Comparison of ENCODE assay signal across 7 cellular contexts in the genomic region with DNA sequence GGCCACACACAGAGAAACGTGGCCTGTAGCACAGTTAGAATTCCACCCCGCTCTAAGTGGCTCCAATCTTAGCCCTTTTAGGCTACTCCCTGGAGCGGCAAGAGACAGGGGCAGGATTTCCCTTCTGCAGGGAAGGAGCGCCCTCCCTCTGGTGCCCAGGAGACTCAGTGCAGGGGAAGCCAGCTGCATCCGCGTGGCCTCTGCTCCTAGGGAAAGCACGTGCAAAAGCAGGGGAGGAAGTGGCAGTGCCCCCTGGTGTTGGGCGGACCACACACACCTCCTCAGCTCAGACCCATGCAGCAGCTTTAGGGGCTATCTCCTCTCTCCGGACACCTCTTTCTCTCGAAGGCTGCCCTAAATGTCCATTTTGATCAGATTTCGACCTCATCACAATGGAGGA. TPM values are rescaled to one million over a fixed set of nuclear protein-coding genes. Genes with fewer than 3 reads are reported as not detected.
A peak's percentile ranks its signal among the peaks of the same experiment; 100 is the strongest.
DNase-seq lines count a peak whose midpoint lies in the region; ATAC-seq and TF ChIP-seq lines count a peak whose summit lies in the region.

No MANE protein-coding gene starts in this region.

- peaks cover under 1% of the 10 kb centered on the region for H3K4me1 Mint-ChIP-seq in activated T-cell treated with anti-CD3 and anti-CD28 coated beads, Interleukin-2, amount 50 U/mL, for 4 hours (ENCODE audit: low read depth)

- no peaks in the 10 kb centered on the region for H3K36me3 Mint-ChIP-seq in activated T-cell treated with anti-CD3 and anti-CD28 coated beads, Interleukin-2, amount 50 U/mL, for 4 hours (ENCODE audit: insufficient read depth)

- peak; percentile 22 for TF ChIP-seq CTCF in GM13976 (IDR thresholded peaks at IDR 0.05; ENCODE audit: borderline replicate concordance, control extremely low read depth, extremely low read depth, insufficient read depth, missing control alignments)

- peak; percentile 75 to 80 for ATAC-seq in activated T-cell treated with anti-CD3 and anti-CD28 coated beads, Interleukin-2, amount 50 U/mL, for 4 hours
- ATAC-seq in GM19397 (IDR thresholded peaks at IDR 0.05; ENCODE audit: unreplicated experiment), result no peak

- H3K4me3 Mint-ChIP-seq in activated T-cell treated with anti-CD3 and anti-CD28 coated beads, Interleukin-2, amount 50 U/mL, for 4 hours, result no peak overlapping the region

- no peaks in the 10 kb centered on the region for H3K9me3 Mint-ChIP-seq in activated T-cell treated with anti-CD3 and anti-CD28 coated beads, Interleukin-2, amount 50 U/mL, for 4 hours

- in situ Hi-C loops in GM13976 (cut with MboI; ENCODE audit: low sequenced_read_pairs, unreplicated experiment), result no loop called here

- peaks cover 7% of the 10 kb centered on the region for H3K27me3 Mint-ChIP-seq in activated T-cell treated with anti-CD3 and anti-CD28 coated beads, Interleukin-2, amount 50 U/mL, for 4 hours (ENCODE audit: low read depth)

- DNase-seq in GM13976 (ENCODE audit: low spot score) (peak; percentile 50), M059J (ENCODE audit: low read depth) (peak; percentile 20), iPS DF 19.7 (ENCODE audit: low read depth, low spot score) (peak; percentile 84), hypothalamus (lab: John Stamatoyannopoulos, UW) (no peak)
- peak; percentile 7 for DNase-seq in activated T-cell treated with anti-CD3 and anti-CD28 coated beads, Interleukin-2, amount 50 U/mL, for 4 hours
- DNase-seq in stimulated activated CD8-positive, alpha-beta memory T cell treated with anti-CD3 and anti-CD28 coated beads, Interleukin-4, amount 100 ng/mL, for 24 hours (ENCODE audit: low read depth), result peak; percentile 35

RNA-seq across cellular contexts. Expression of gene SPRING1, which starts 50.0 kb away (rescaled TPM):
- total RNA-seq in M059J (2014; rRNA removed; shearing (Covaris generic)), result 20.9 and 28.3 TPM in 2 replicates
- 10 to 100 TPM; 44.0 to 45.0 (median 44.3) TPM for total RNA-seq in activated T-cell treated with anti-CD3 and anti-CD28 coated beads, Interleukin-2, amount 50 U/mL, for 4 hours

RNA-seq across cellular contexts. Expression of gene RNFT2, which starts 50.2 kb away (rescaled TPM):
- 2.1 and 5.7 TPM in 2 replicates for total RNA-seq in M059J (2014; rRNA removed; shearing (Covaris generic))
- 10 to 100 TPM in 1 of 3 donors, 1 to 10 TPM in 2; 7.4 to 10.5 (median 8.3) TPM for total RNA-seq in activated T-cell treated with anti-CD3 and anti-CD28 coated beads, Interleukin-2, amount 50 U/mL, for 4 hours

Comparison
In these comparisons a context has a peak if more than half of its experiments do, and no peak if none do; other contexts are left out.
1. DNase-seq: peak in GM13976 (single experiment), M059J (single experiment), activated T-cell treated with anti-CD3 and anti-CD28 coated beads, Interleukin-2, amount 50 U/mL, for 4 hours (single experiment), iPS DF 19.7 (single experiment) and stimulated activated CD8-positive, alpha-beta memory T cell treated with anti-CD3 and anti-CD28 coated beads, Interleukin-4, amount 100 ng/mL, for 24 hours (single experiment); none in hypothalamus (0 of 51).